31 cellular contexts compared by ENCODE assay signal in genomic region chr20:48469026-48469425, GRCh38.
"Had no signal": no experiment of that assay in that cellular context is flagged by ENCODE, and none has a peak within 500 bp of the region (broad histone marks: within the 10 kb centered on the region; RNA-seq: fewer than 3 reads in every experiment).

No MANE protein-coding gene starts in this region.

- DNase-seq: activated B cell treated with CpG ODN at 0.5 μM for 24 hours; activated CD4-positive, alpha-beta memory T cell treated with anti-CD3 and anti-CD28 coated beads for 36 hours; activated CD4-positive, alpha-beta T cell treated with anti-CD3 and anti-CD28 coated beads for 4 hours; activated CD4-positive, alpha-beta T cell treated with anti-CD3 and anti-CD28 coated beads, Interleukin-2, amount 10 ng/mL, durations not matched to agents 24 days and 14 days; activated CD4-positive, alpha-beta T cell treated with anti-CD3 and anti-CD28 coated beads, Interleukin-2, amount 50 U/mL, for 1 hour; activated CD4-positive, alpha-beta T cell treated with anti-CD3 and anti-CD28 coated beads, Interleukin-2, amount 50 U/mL, for 4 hours; activated CD4-positive, CD25-positive, alpha-beta regulatory T cell treated with anti-CD3 and anti-CD28 coated beads, Interleukin-2, amount 50 U/mL, for 72 hours; activated CD8-positive, alpha-beta memory T cell treated with anti-CD3 and anti-CD28 coated beads, Interleukin-2, amount 50 U/mL, for 4 hours; activated CD8-positive, alpha-beta T cell treated with anti-CD3 and anti-CD28 coated beads for 36 hours; activated effector memory CD4-positive, alpha-beta T cell treated with anti-CD3 and anti-CD28 coated beads, Interleukin-2, amount 50 U/mL, for 16 hours; activated gamma-delta T cell treated with Interleukin-2 at 50 U/mL for 16 hours; activated naive CD4-positive, alpha-beta T cell; activated naive CD4-positive, alpha-beta T cell treated with anti-CD3 and anti-CD28 coated beads for 36 hours; activated naive CD4-positive, alpha-beta T cell treated with anti-CD3 and anti-CD28 coated beads, Interleukin-2, amount 50 U/mL, for 16 hours; activated naive CD8-positive, alpha-beta T cell treated with anti-CD3 and anti-CD28 coated beads for 36 hours; activated T-cell treated with anti-CD3 and anti-CD28 coated beads for 4 hours; activated T-cell treated with anti-CD3 and anti-CD28 coated beads, Interleukin-2, amount 50 U/mL, for 1 hour; activated T-cell treated with anti-CD3 and anti-CD28 coated beads, Interleukin-2, amount 50 U/mL, for 4 hours; activated T-cell treated with anti-CD3 and anti-CD28 coated beads, Interleukin-2, amount 50 U/mL, for 72 hours; adrenal gland; amniotic stem cell; aorta; body of pancreas; brain microvascular endothelial cell; caudate nucleus; cerebellar nuclear complex; T-helper 1 cell; T-helper 2 cell; T-helper 9 cell had no signal

- ATAC-seq: activated CD8-positive, alpha-beta T cell treated with anti-CD3 and anti-CD28 coated beads for 36 hours; activated naive CD4-positive, alpha-beta T cell treated with anti-CD3 and anti-CD28 coated beads, Interleukin-2, amount 50 U/mL, for 72 hours; activated T-cell treated with anti-CD3 and anti-CD28 coated beads, Interleukin-2, amount 50 U/mL, for 4 hours; activated T-cell treated with anti-CD3 and anti-CD28 coated beads, Interleukin-2, amount 50 U/mL, for 72 hours; activated T-helper 17 cell treated with anti-CD3 and anti-CD28 coated beads, Interleukin-2, amount 50 U/mL, for 72 hours; body of pancreas had no signal
